15 cellular contexts compared by ENCODE assay signal in the genomic region with DNA sequence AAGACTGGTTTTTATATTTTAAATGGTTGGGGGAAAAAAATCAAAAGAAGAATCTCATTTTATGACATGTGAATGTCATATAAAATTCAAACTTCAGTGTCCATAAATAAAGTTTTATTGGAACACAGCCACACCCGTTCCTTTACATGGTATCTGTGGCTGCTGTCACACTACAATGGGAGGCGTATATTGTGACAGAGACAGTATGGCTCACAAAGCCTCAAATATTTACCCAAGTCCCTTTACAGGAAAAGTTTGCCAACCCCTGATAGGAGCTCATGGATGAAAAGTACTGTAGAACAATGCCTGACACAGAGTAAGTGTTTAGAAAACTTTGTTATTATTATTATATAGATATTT. TPM values are rescaled to one million over a fixed set of nuclear protein-coding genes. Genes with fewer than 3 reads are reported as not detected.
DNase-seq lines count a peak whose midpoint lies in the region; ATAC-seq and TF ChIP-seq lines count a peak whose summit lies in the region.
"Had no signal": no experiment of that assay in that cellular context is flagged by ENCODE, and none has a peak within 500 bp of the region (broad histone marks: within the 10 kb centered on the region; RNA-seq: fewer than 3 reads in every experiment).

No MANE protein-coding gene starts in this region.

- H3K36me3 Mint-ChIP-seq in osteocyte (ENCODE audit: unreplicated experiment): no peaks in the 10 kb centered on the region
- H3K36me3 Mint-ChIP-seq: brain had no signal

- no TSS peak for BruUV-seq in Panc1 (replicated peaks; lab: Mats Ljungman, UMichigan)

- H3K27ac ChIP-seq in BLaER1 treated with 17β-estradiol and CSF1 and Interleukin-3, amounts not matched to agents 10 nM and 100 nM: peak overlapping the region; percentile 94 to 100 (median 99); a peak in 18 of 22 replicates
- H3K27ac ChIP-seq in Panc1 (ENCODE audit: low read length) (peak overlapping the region; percentile 99), esophagus (ENCODE audit: low read depth in 2 of 2, low read length in 1 of 2) (peak overlapping the region; percentile 52 to 55)
- H3K27ac ChIP-seq: VCaP had no signal

- peaks cover 69% of the 10 kb centered on the region for H3K4me1 Mint-ChIP-seq in osteocyte (ENCODE audit: unreplicated experiment)

- no peaks in the 10 kb centered on the region for H3K27me3 Mint-ChIP-seq in osteocyte (ENCODE audit: unreplicated experiment)
- H3K27me3 Mint-ChIP-seq: brain had no signal

- DNase-seq in Panc1 (ENCODE audit: low read depth, low spot score): no peak
- no peak for DNase-seq in osteocyte (ENCODE audit: extremely low spot score, unreplicated experiment)
- DNase-seq in inferior parietal cortex (ENCODE audit: extremely low spot score): no peak
- DNase-seq in NCI-H82 (lab: John Stamatoyannopoulos, UW): no peak
- DNase-seq in NCI-H526 treated with DMSO at 0.1 percent for 48 hours (lab: John Stamatoyannopoulos, UW): no peak
- DNase-seq in NCI-H1436 treated with DMSO at 0.1 percent for 48 hours (lab: John Stamatoyannopoulos, UW): no peak
- DNase-seq: activated T-cell treated with anti-CD3 and anti-CD28 coated beads, Interleukin-2, amount 50 U/mL, for 4 hours; NCI-H1092; NCI-H510A; SHP77; stimulated activated CD8-positive, alpha-beta memory T cell treated with anti-CD3 and anti-CD28 coated beads, Interleukin-4, amount 100 ng/mL, for 48 hours had no signal

- peak overlapping the region in 6 of 11 experiments; percentile 57 to 100 (median 100); a peak in 6 of 22 replicates for H3K9ac ChIP-seq in BLaER1 treated with 17β-estradiol and CSF1 and Interleukin-3, amounts not matched to agents 10 nM and 100 nM

- WGBS in esophagus, 2 donors: 87 to 91% methylated on average over 2 of the region's 2 CpGs

- intact Hi-C loops in Panc1 (cut with micrococcal nuclease; ENCODE audit: unreplicated experiment): loop anchor here (5.0 to 10.0 kb wide), 2 partner anchors 81 to 129 kb away; no protein-coding TSS in a partner anchor

- H3K9me3 ChIP-seq in BLaER1 treated with 17β-estradiol and CSF1 and Interleukin-3, amounts not matched to agents 10 nM and 100 nM (replicated peaks in 1 of 11): no peaks in the 10 kb centered on the region
- H3K9me3 ChIP-seq in Panc1 (ENCODE audit: control insufficient read depth, insufficient read depth, low read depth, low read length): no peaks in the 10 kb centered on the region
- H3K9me3 ChIP-seq in esophagus (ENCODE audit: control insufficient read depth in 2 of 2, insufficient read depth in 1 of 2, low read depth in 1 of 2, low read length in 1 of 2): no peaks in the 10 kb centered on the region

- H3K4me2 ChIP-seq in BLaER1 treated with 17β-estradiol and CSF1 and Interleukin-3, amounts not matched to agents 10 nM and 100 nM: peak overlapping the region in 10 of 11 experiments; percentile 78 to 99 (median 96); a peak in 16 of 22 replicates

- no peak overlapping the region for H3K4me3 Mint-ChIP-seq in osteocyte (ENCODE audit: unreplicated experiment)
- H3K4me3 Mint-ChIP-seq: activated T-cell treated with anti-CD3 and anti-CD28 coated beads, Interleukin-2, amount 50 U/mL, for 4 hours had no signal

- TF ChIP-seq CTCF in Panc1 (IDR thresholded peaks at IDR 0.05): no peak
- TF ChIP-seq CTCF in osteocyte (IDR thresholded peaks at IDR 0.05): no peak

- H3K27ac Mint-ChIP-seq in osteocyte (ENCODE audit: unreplicated experiment): peak overlapping the region; percentile 95

- in situ Hi-C loops in Panc1 (cut with HindIII; ENCODE audit: low pct_unique_long_range_greater_than_20kb, low sequenced_read_pairs): no loop called here

- no peak overlapping the region for H3K4me3 ChIP-seq in BLaER1 treated with 17β-estradiol and CSF1 and Interleukin-3, amounts not matched to agents 10 nM and 100 nM
- no peak overlapping the region for H3K4me3 ChIP-seq in Panc1 (ENCODE audit: low read depth in 2 of 2, low read length in 2 of 2)
- H3K4me3 ChIP-seq in esophagus (ENCODE audit: low read depth in 1 of 2, low read length in 2 of 2): no peak overlapping the region

- no peaks in the 10 kb centered on the region for H3K9me3 Mint-ChIP-seq in osteocyte (ENCODE audit: unreplicated experiment)
- H3K9me3 Mint-ChIP-seq: activated T-cell treated with anti-CD3 and anti-CD28 coated beads, Interleukin-2, amount 50 U/mL, for 4 hours; brain had no signal

- H3K36me3 ChIP-seq in BLaER1 treated with 17β-estradiol and CSF1 and Interleukin-3, amounts not matched to agents 10 nM and 100 nM: no peaks in the 10 kb centered on the region
- no peaks in the 10 kb centered on the region for H3K36me3 ChIP-seq in Panc1 (ENCODE audit: control insufficient read depth, insufficient read depth, low read length)
- H3K36me3 ChIP-seq in esophagus (ENCODE audit: control insufficient read depth in 2 of 2, insufficient read depth in 2 of 2, low read length in 1 of 2): no peaks in the 10 kb centered on the region

- H3K4me1 ChIP-seq in BLaER1 treated with 17β-estradiol and CSF1 and Interleukin-3, amounts not matched to agents 10 nM and 100 nM: peaks cover 71 to 90% (median 76%) of the 10 kb centered on the region in 10 experiments
- H3K4me1 ChIP-seq in Panc1 (ENCODE audit: control insufficient read depth, insufficient read depth, low read length): peaks cover 85% of the 10 kb centered on the region
- H3K4me1 ChIP-seq in esophagus (ENCODE audit: control insufficient read depth in 2 of 2, insufficient read depth in 2 of 2, low read length in 1 of 2): peaks cover 2 to 7% of the 10 kb centered on the region in 2 donors

- POLR2A ChIA-PET in Panc1 (lab: Charles Lee): no interaction called here

- no peak for ATAC-seq in Panc1
- ATAC-seq: activated T-cell treated with anti-CD3 and anti-CD28 coated beads, Interleukin-2, amount 50 U/mL, for 4 hours had no signal

- CTCF ChIA-PET in Panc1 (lab: Charles Lee): interaction anchor here (0.7 kb wide), 1 partner anchor 61 kb away, joined by 3 read pairs; no protein-coding TSS in a partner anchor

- H4K20me1 ChIP-seq in BLaER1 treated with 17β-estradiol and CSF1 and Interleukin-3, amounts not matched to agents 10 nM and 100 nM: no peaks in the 10 kb centered on the region

- H3K27me3 ChIP-seq in BLaER1 treated with 17β-estradiol and CSF1 and Interleukin-3, amounts not matched to agents 10 nM and 100 nM: no peaks in the 10 kb centered on the region
- no peaks in the 10 kb centered on the region for H3K27me3 ChIP-seq in Panc1 (ENCODE audit: control insufficient read depth, insufficient read depth, low read length)
- H3K27me3 ChIP-seq in esophagus (ENCODE audit: control insufficient read depth in 1 of 2, insufficient read depth in 2 of 2, low read length in 2 of 2): no peaks in the 10 kb centered on the region

RNA-seq across cellular contexts. Expression of gene DUSP1, which starts 5.2 kb away (rescaled TPM):
- total RNA-seq in Panc1 (2021; ENCODE audit: unreplicated experiment) (79.9 TPM), osteocyte (201 and 250 TPM in 2 replicates)
- 65.0 TPM for polyA plus RNA-seq in Panc1 (2012; ENCODE audit: insufficient read length)
- polyA plus RNA-seq in esophagus: 100 to 1,000 TPM in 1 of 2 donors, 10 to 100 TPM in 1; 90.4 to 129 TPM

RNA-seq across cellular contexts. Expression of gene ERGIC1, which starts 57.8 kb away (rescaled TPM):
- total RNA-seq in Panc1 (2021; ENCODE audit: unreplicated experiment) (206 TPM), osteocyte (174 and 175 TPM in 2 replicates)
- 419 TPM for polyA plus RNA-seq in Panc1 (2012; ENCODE audit: insufficient read length)
- polyA plus RNA-seq in esophagus: 10 to 100 TPM; 45.2 to 47.1 TPM
